24 cellular contexts compared by ENCODE assay signal in genomic region chr5:150020249-150020648, GRCh38. TPM values are rescaled to one million over a fixed set of nuclear protein-coding genes. Genes with fewer than 3 reads are reported as not detected.
DNase-seq lines count a peak whose midpoint lies in the region; ATAC-seq, FAIRE-seq and TF ChIP-seq lines count a peak whose summit lies in the region.
"Had no signal": no experiment of that assay in that cellular context is flagged by ENCODE, and none has a peak within 500 bp of the region (broad histone marks: within the 10 kb centered on the region; RNA-seq: fewer than 3 reads in every experiment).

No MANE protein-coding gene starts in this region.

- H3K9me2 ChIP-seq in PC-9 (ENCODE audit: insufficient read depth) = 0 out of 2 replicates have a peak, but pooled peaks cover 4% of the 10 kb centered on the region

- H3K79me2 ChIP-seq in PC-9 (ENCODE audit: low read depth) (peaks cover 19% of the 10 kb centered on the region), astrocyte (ENCODE audit: insufficient read depth, low read length) (peaks cover 30% of the 10 kb centered on the region)

- H3K36me3 ChIP-seq in PC-9 (ENCODE audit: low read depth) (peaks cover 65% of the 10 kb centered on the region), astrocyte (ENCODE audit: insufficient read depth, low read length) (peaks cover 53% of the 10 kb centered on the region), psoas muscle (ENCODE audit: insufficient read depth in 1 of 2, low read depth in 1 of 2) (peaks cover 29 to 92% of the 10 kb centered on the region in 2 donors)

- H3K27me3 ChIP-seq in PC-9 (ENCODE audit: insufficient read depth, low read depth) = no peaks in the 10 kb centered on the region
- H3K27me3 ChIP-seq in astrocyte (ENCODE audit: insufficient read depth, low read length) = no peaks in the 10 kb centered on the region
- no peaks in the 10 kb centered on the region for H3K27me3 ChIP-seq in psoas muscle (ENCODE audit: insufficient read depth in 3 of 3, low read length in 2 of 3)
- H3K27me3 ChIP-seq: foreskin keratinocyte, pancreas, upper lobe of right lung had no signal

- peaks cover 66% of the 10 kb centered on the region for H3K36me3 Mint-ChIP-seq in activated CD8-positive, alpha-beta memory T cell treated with anti-CD3 and anti-CD28 coated beads, Interleukin-2, amount 10 ng/mL, durations not matched to agents 7 days and 5 days
- peaks cover 33% of the 10 kb centered on the region for H3K36me3 Mint-ChIP-seq in astrocyte (ENCODE audit: low read depth, unreplicated experiment)

- peaks cover 67% of the 10 kb centered on the region for H3K4me1 ChIP-seq in PC-9 (replicated peaks; ENCODE audit: insufficient read depth)
- peaks cover 37% of the 10 kb centered on the region for H3K4me1 ChIP-seq in astrocyte (ENCODE audit: insufficient read depth, low read length)
- H3K4me1 ChIP-seq in psoas muscle = peaks cover 26% of the 10 kb centered on the region
- H3K4me1 ChIP-seq: pancreas had no signal

- peak overlapping the region; percentile 93 for H3K27ac ChIP-seq in PC-9
- H3K27ac ChIP-seq in astrocyte (ENCODE audit: low read depth, low read length) = no peak overlapping the region
- peak overlapping the region; percentile 79 for H3K27ac ChIP-seq in psoas muscle
- H3K27ac ChIP-seq: pancreas, SK-N-MC, upper lobe of right lung had no signal

- CTCF ChIA-PET in activated CD8-positive, alpha-beta memory T cell treated with anti-CD3 and anti-CD28 coated beads, Interleukin-2, amount 10 ng/mL, durations not matched to agents 7 days and 5 days (lab: Charles Lee) = interaction anchor here (1.1 to 1.2 kb wide), 2 partner anchors 28 to 186 kb away, joined by 3 read pairs; no protein-coding TSS in a partner anchor
- CTCF ChIA-PET in PC-9 (lab: Charles Lee) = interaction anchor here (0.6 to 0.7 kb wide), 2 partner anchors 92 to 94 kb away, joined by 3 to 4 read pairs; no protein-coding TSS in a partner anchor

- no peak for FAIRE-seq in astrocyte (lab: Jason Lieb, UNC)
- FAIRE-seq: G401.6, HepG2, pancreas had no signal

- H3F3A ChIP-seq in PC-9 (ENCODE audit: insufficient read depth, low read depth) = peaks cover 75% of the 10 kb centered on the region

- peak overlapping the region; percentile 25 for H3K27ac Mint-ChIP-seq in activated CD8-positive, alpha-beta memory T cell treated with anti-CD3 and anti-CD28 coated beads, Interleukin-2, amount 10 ng/mL, durations not matched to agents 7 days and 5 days
- peak overlapping the region; percentile 43 for H3K27ac Mint-ChIP-seq in astrocyte (ENCODE audit: unreplicated experiment)
- H3K27ac Mint-ChIP-seq: activated CD4-positive, alpha-beta T cell treated with anti-CD3 and anti-CD28 coated beads for 36 hours; dendritic cell treated with granulocyte-macrophage colony-stimulating factor and Interleukin-4, amounts not matched to agents 40 ng/mL and 50 ng/mL, for 4 days had no signal

- H3K4me1 Mint-ChIP-seq in activated CD8-positive, alpha-beta memory T cell treated with anti-CD3 and anti-CD28 coated beads, Interleukin-2, amount 10 ng/mL, durations not matched to agents 7 days and 5 days = peaks cover 25% of the 10 kb centered on the region
- H3K4me1 Mint-ChIP-seq in astrocyte (ENCODE audit: low read depth, unreplicated experiment) = peaks cover 36% of the 10 kb centered on the region

- H3K4me3 Mint-ChIP-seq in activated CD8-positive, alpha-beta memory T cell treated with anti-CD3 and anti-CD28 coated beads, Interleukin-2, amount 10 ng/mL, durations not matched to agents 7 days and 5 days = no peak overlapping the region
- H3K4me3 Mint-ChIP-seq in astrocyte (ENCODE audit: unreplicated experiment) = peak overlapping the region; percentile 27
- H3K4me3 Mint-ChIP-seq: activated CD4-positive, alpha-beta T cell treated with anti-CD3 and anti-CD28 coated beads for 36 hours; brain; dendritic cell treated with granulocyte-macrophage colony-stimulating factor and Interleukin-4, amounts not matched to agents 40 ng/mL and 50 ng/mL, for 4 days; H9; naive thymus-derived CD8-positive, alpha-beta T cell had no signal

- H3K9me3 Mint-ChIP-seq in activated CD8-positive, alpha-beta memory T cell treated with anti-CD3 and anti-CD28 coated beads, Interleukin-2, amount 10 ng/mL, durations not matched to agents 7 days and 5 days (ENCODE audit: low read depth) = peaks cover 4% of the 10 kb centered on the region
- peaks cover 2% of the 10 kb centered on the region for H3K9me3 Mint-ChIP-seq in astrocyte (ENCODE audit: unreplicated experiment)

- intact Hi-C loops in PC-9 (cut with micrococcal nuclease; ENCODE audit: unreplicated experiment) (no loop called here), psoas muscle (cut with DNase I) (loop anchor here in 1 of 2 donors (5.0 kb wide), 1 partner anchor 197 kb away; no protein-coding TSS in a partner anchor)

- POLR2A ChIA-PET in PC-9 (lab: Charles Lee; ENCODE audit: unreplicated experiment) = no interaction called here

- H3K4me2 ChIP-seq in PC-9 (peak overlapping the region; percentile 72), astrocyte (ENCODE audit: low read length) (no peak overlapping the region)

- no peak overlapping the region for H3K9ac ChIP-seq in astrocyte (ENCODE audit: low read length)

- H3K27me3 Mint-ChIP-seq in activated CD8-positive, alpha-beta memory T cell treated with anti-CD3 and anti-CD28 coated beads, Interleukin-2, amount 10 ng/mL, durations not matched to agents 7 days and 5 days = no peaks in the 10 kb centered on the region
- no peaks in the 10 kb centered on the region for H3K27me3 Mint-ChIP-seq in astrocyte (ENCODE audit: low read depth, unreplicated experiment)
- H3K27me3 Mint-ChIP-seq: activated CD4-positive, alpha-beta T cell treated with anti-CD3 and anti-CD28 coated beads for 36 hours; brain; dendritic cell treated with granulocyte-macrophage colony-stimulating factor and Interleukin-4, amounts not matched to agents 40 ng/mL and 50 ng/mL, for 4 days; naive thymus-derived CD8-positive, alpha-beta T cell had no signal

- H4K20me1 ChIP-seq in PC-9 (ENCODE audit: insufficient read depth) = no peaks in the 10 kb centered on the region
- peaks cover 14% of the 10 kb centered on the region for H4K20me1 ChIP-seq in astrocyte (ENCODE audit: insufficient read depth, low read length)

- H3K4me3 ChIP-seq in PC-9 = no peak overlapping the region
- no peak overlapping the region for H3K4me3 ChIP-seq in astrocyte (ENCODE audit: insufficient read depth, low read depth, low read length)
- H3K4me3 ChIP-seq in psoas muscle = no peak overlapping the region
- H3K4me3 ChIP-seq: pancreas, SK-N-MC, upper lobe of right lung had no signal

- H2AFZ ChIP-seq in PC-9 = no peak overlapping the region
- H2AFZ ChIP-seq in astrocyte (ENCODE audit: low read depth, low read length) = no peak overlapping the region

- DNase-seq in activated CD8-positive, alpha-beta memory T cell treated with anti-CD3 and anti-CD28 coated beads, Interleukin-2, amount 10 ng/mL, durations not matched to agents 7 days and 5 days = no peak
- DNase-seq in activated CD8-positive, alpha-beta memory T cell treated with anti-CD3 and anti-CD28 coated beads, Interleukin-2, amount 50 U/mL, for 4 hours = no peak
- DNase-seq in PC-9 (no peak), astrocyte (ENCODE audit: low read depth) (no peak), psoas muscle (no peak), COR-L47 (lab: John Stamatoyannopoulos, UW) (no peak)
- DNase-seq: activated CD4-positive, alpha-beta T cell treated with anti-CD3 and anti-CD28 coated beads for 36 hours; foreskin keratinocyte; H9; mesendoderm; naive thymus-derived CD8-positive, alpha-beta T cell; NCI-H1417 treated with DMSO at 0.1 percent for 48 hours; NCI-H2171 treated with DMSO at 0.1 percent for 48 hours; NCI-H774; pancreas; T1000; upper lobe of right lung had no signal

- no peak for ATAC-seq in activated CD8-positive, alpha-beta memory T cell treated with anti-CD3 and anti-CD28 coated beads, Interleukin-2, amount 10 ng/mL, durations not matched to agents 7 days and 5 days
- no peak for ATAC-seq in psoas muscle
- ATAC-seq in HG02610 (IDR thresholded peaks at IDR 0.05; ENCODE audit: unreplicated experiment) = no peak
- ATAC-seq in GM19328 (IDR thresholded peaks at IDR 0.05; ENCODE audit: unreplicated experiment) = no peak
- ATAC-seq: activated CD4-positive, alpha-beta T cell treated with anti-CD3 and anti-CD28 coated beads for 36 hours; foreskin keratinocyte; HepG2; naive thymus-derived CD8-positive, alpha-beta T cell; pancreas; upper lobe of right lung had no signal

- no peak for TF ChIP-seq CTCF in PC-9 (conservative IDR thresholded peaks at IDR 0.05)
- TF ChIP-seq CTCF in astrocyte (IDR thresholded peaks at IDR 0.05; ENCODE audit: insufficient read depth, low read depth, low read length) = no peak
- no peak for TF ChIP-seq CTCF in psoas muscle (IDR thresholded peaks at IDR 0.05)

- peaks cover 8% of the 10 kb centered on the region for H3K9me3 ChIP-seq in PC-9 (ENCODE audit: insufficient read depth, low read depth)
- H3K9me3 ChIP-seq in astrocyte (ENCODE audit: insufficient read depth, low read depth, low read length) = peaks cover 1% of the 10 kb centered on the region
- H3K9me3 ChIP-seq in psoas muscle = no peaks in the 10 kb centered on the region
- H3K9me3 ChIP-seq: pancreas, upper lobe of right lung had no signal

- BruUV-seq in PC-9 (replicated peaks; lab: Mats Ljungman, UMichigan) = no TSS peak

- 92 to 97% (median 96%) methylated on average over 1 of the region's 1 CpG for WGBS in psoas muscle, 3 donors

RNA-seq across cellular contexts. Expression of gene HMGXB3, which starts 19.7 kb away (rescaled TPM):
- 10 to 100 TPM; 44.1 to 49.4 TPM for total RNA-seq in activated CD8-positive, alpha-beta memory T cell treated with anti-CD3 and anti-CD28 coated beads, Interleukin-2, amount 10 ng/mL, durations not matched to agents 7 days and 5 days
- total RNA-seq in PC-9 (2021) (38.0 and 43.1 TPM in 2 replicates), astrocyte (58.1 and 58.6 TPM in 2 replicates), psoas muscle (10 to 100 TPM; 12.6 to 23.2 (median 17.9) TPM)
- polyA plus RNA-seq in psoas muscle = 10 to 100 TPM in 2 of 3 donors, 1 to 10 TPM in 1; 8.6 to 22.6 (median 15.4) TPM

RNA-seq across cellular contexts. Expression of gene TIGD6, which starts 19.8 kb away (rescaled TPM):
- 1 to 10 TPM; 1.7 to 2.9 TPM for total RNA-seq in activated CD8-positive, alpha-beta memory T cell treated with anti-CD3 and anti-CD28 coated beads, Interleukin-2, amount 10 ng/mL, durations not matched to agents 7 days and 5 days
- total RNA-seq in PC-9 (2021) = 3.0 and 3.9 TPM in 2 replicates
- total RNA-seq in astrocyte = 5.5 and 6.2 TPM in 2 replicates
- total RNA-seq in psoas muscle = 1 to 10 TPM; 1.9 to 4.2 (median 2.9) TPM
- 1 to 10 TPM; 1.4 to 7.8 (median 2.4) TPM for polyA plus RNA-seq in psoas muscle

RNA-seq across cellular contexts. Expression of gene SLC26A2, which starts 59.7 kb away (rescaled TPM):
- total RNA-seq in activated CD8-positive, alpha-beta memory T cell treated with anti-CD3 and anti-CD28 coated beads, Interleukin-2, amount 10 ng/mL, durations not matched to agents 7 days and 5 days = 1 to 10 TPM; 6.2 to 8.4 TPM
- total RNA-seq in PC-9 (2021) (10.2 and 13.5 TPM in 2 replicates), astrocyte (19.8 and 25.2 TPM in 2 replicates), psoas muscle (10 to 100 TPM in 1 of 4 donors, 1 to 10 TPM in 3; 4.1 to 20.1 (median 6.4) TPM)
- 10 to 100 TPM in 1 of 3 donors, 1 to 10 TPM in 2; 4.0 to 14.3 (median 8.0) TPM for polyA plus RNA-seq in psoas muscle
